Comparison of ENCODE assay signal across 8 cellular contexts in the genomic region with DNA sequence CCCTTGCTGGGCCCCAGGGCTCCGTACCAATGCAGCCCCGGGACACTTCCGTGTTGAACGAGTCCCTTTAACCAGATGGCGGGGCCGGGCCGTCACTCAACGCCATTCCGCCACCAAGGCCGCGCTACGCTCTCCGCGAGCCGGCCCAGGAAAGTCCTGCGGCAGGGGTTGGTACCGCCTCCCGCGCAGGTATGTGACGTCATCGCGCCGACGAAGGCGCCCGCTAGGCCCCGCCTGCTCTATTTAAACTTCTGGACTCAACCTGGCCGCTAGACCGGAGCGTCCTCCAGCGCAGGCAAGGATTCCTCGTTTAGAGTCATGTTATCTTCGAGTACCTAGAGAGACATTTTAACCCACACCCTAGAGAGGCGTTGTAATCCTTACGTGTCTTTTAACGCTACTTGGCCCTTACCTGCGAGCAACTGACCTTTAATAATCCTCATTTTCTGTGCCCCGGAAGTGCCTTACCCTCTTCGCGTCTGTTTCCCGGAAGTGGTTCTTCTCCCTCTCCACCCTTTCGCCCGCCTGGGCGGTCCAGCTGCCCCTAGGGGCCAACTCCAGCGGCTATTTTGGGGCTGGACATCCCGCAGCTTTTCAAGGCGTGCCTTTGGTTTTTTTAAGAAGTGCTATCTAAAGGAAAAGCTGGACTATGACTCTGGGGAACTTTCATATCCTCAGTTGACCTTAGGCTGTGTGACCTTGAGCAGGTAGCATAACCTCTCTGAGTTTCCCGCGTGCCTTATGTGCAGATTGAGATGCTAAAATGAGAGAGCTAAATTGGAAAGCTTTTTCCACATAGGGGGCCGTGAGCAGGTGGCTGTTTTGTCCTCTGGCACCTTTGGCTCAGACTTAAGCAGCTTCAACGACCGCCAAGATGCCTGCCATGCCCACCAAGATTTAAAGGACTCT. TPM values are rescaled to one million over a fixed set of nuclear protein-coding genes. Genes with fewer than 3 reads are reported as not detected.
DNase-seq lines count a peak whose midpoint lies in the region; ATAC-seq lines count a peak whose summit lies in the region.

A gene with protein sequence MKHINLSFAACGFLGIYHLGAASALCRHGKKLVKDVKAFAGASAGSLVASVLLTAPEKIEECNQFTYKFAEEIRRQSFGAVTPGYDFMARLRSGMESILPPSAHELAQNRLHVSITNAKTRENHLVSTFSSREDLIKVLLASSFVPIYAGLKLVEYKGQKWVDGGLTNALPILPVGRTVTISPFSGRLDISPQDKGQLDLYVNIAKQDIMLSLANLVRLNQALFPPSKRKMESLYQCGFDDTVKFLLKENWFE (minus strand): TSS at position 155 of the 909 bp plus-strand sequence. CDS start 1,294 bp downstream, outside the sequence.

- WGBS in urinary bladder, result 9% methylated on average over 52 of the region's 52 CpGs

- H3K27me3 Mint-ChIP-seq in T-helper 17 cell, result no peaks in the 10 kb centered on the region

- in situ Hi-C loops in Caki2 (cut with HindIII; ENCODE audit: low pct_unique_long_range_greater_than_20kb, low sequenced_read_pairs), result no loop called here

- no peaks in the 10 kb centered on the region for H3K36me3 Mint-ChIP-seq in T-helper 17 cell (ENCODE audit: low read depth)

- H3K4me3 Mint-ChIP-seq in T-helper 17 cell, result peak within 1 kb of the TSS; percentile 86

- H3K27ac Mint-ChIP-seq in T-helper 17 cell, result peak within 1 kb of the TSS; percentile 92

- H3K27ac ChIP-seq in urinary bladder (ENCODE audit: low read depth), result peak within 1 kb of the TSS; percentile 50

- peak within 1 kb of the TSS; percentile 54 for H3K4me3 ChIP-seq in urinary bladder (ENCODE audit: low read depth, low read length)

- DNase-seq in Caki2 (ENCODE audit: low read depth) (peak; percentile 86), HUDEP-2 (lab: John Stamatoyannopoulos, UW; ENCODE audit: unreplicated experiment in 76 of 76) (peak in 73 of 76 experiments; percentile 16 to 82 (median 64)), T-helper 17 cell (peak; percentile 62 to 66 (median 66)), amygdala (lab: John Stamatoyannopoulos, UW) (peak in 54 of 56 donors; percentile 1 to 80 (median 40)), left ventricle myocardium superior (peak; percentile 87), pulmonary artery endothelial cell (ENCODE audit: low read depth, low spot score) (peak; percentile 44)

- ATAC-seq in GM21367 (IDR thresholded peaks at IDR 0.05; ENCODE audit: unreplicated experiment), result peak; percentile 89
- peak; percentile 94 for ATAC-seq in T-helper 17 cell
- peak; percentile 97 for ATAC-seq in left ventricle myocardium superior

- intact Hi-C loops in left ventricle myocardium superior (cut with micrococcal nuclease), result no loop called here

- no peaks in the 10 kb centered on the region for H3K36me3 ChIP-seq in urinary bladder (ENCODE audit: insufficient read depth)

- H3K4me1 ChIP-seq in urinary bladder (ENCODE audit: insufficient read depth), result no peaks in the 10 kb centered on the region

- peaks cover 3% of the 10 kb centered on the region for H3K4me1 Mint-ChIP-seq in T-helper 17 cell

- no peaks in the 10 kb centered on the region for H3K9me3 ChIP-seq in T-helper 17 cell (ENCODE audit: control insufficient read depth, low read length, poor library complexity, severe bottlenecking)

RNA-seq across cellular contexts. Expression of the gene that starts here (rescaled TPM):
- 26.7 and 39.2 TPM in 2 replicates for total RNA-seq in Caki2 (2014; rRNA removed; shearing (Covaris generic); ENCODE audit: low replicate concordance)
- total RNA-seq in T-helper 17 cell (1 to 10 TPM; 2.9 to 3.6 TPM), left ventricle myocardium superior (38.4 TPM), pulmonary artery endothelial cell (5.4 and 12.1 TPM in 2 replicates), urinary bladder (21.6 TPM)
- polyA plus RNA-seq in urinary bladder, result 11.0 TPM

Comparison
In these comparisons a context has a peak if more than half of its experiments do, and no peak if none do; other contexts are left out.
1. Peak in every context shown above with its lines: DNase-seq, ATAC-seq, H3K4me3 ChIP-seq and H3K27ac ChIP-seq.